8 cellular contexts compared by ENCODE assay signal in genomic region chr9:122125158-122125890, GRCh38. TPM values are rescaled to one million over a fixed set of nuclear protein-coding genes. Genes with fewer than 3 reads are reported as not detected.
A peak's percentile ranks its signal among the peaks of the same experiment; 100 is the strongest.
DNase-seq lines count a peak whose midpoint lies in the region; TF ChIP-seq lines count a peak whose summit lies in the region.

No MANE protein-coding gene starts in this region.

- no peaks in the 10 kb centered on the region for H3K9me2 ChIP-seq in OCI-LY7 (ENCODE audit: insufficient read depth, low read length)

- intact Hi-C loops in OCI-LY7 (cut with micrococcal nuclease; ENCODE audit: unreplicated experiment): loop anchor here (1.0 kb wide), 1 partner anchor 225 kb away; no protein-coding TSS in a partner anchor

- no peaks in the 10 kb centered on the region for H3K36me3 ChIP-seq in OCI-LY7 (ENCODE audit: insufficient read depth, low read length)

- POLR2A ChIA-PET in OCI-LY7 (lab: Charles Lee): interaction anchor here (0.9 to 1.6 kb wide), 2 partner anchors 23 to 226 kb away, joined by 3 to 5 read pairs; no protein-coding TSS in a partner anchor

- peak; percentile 27 for DNase-seq in NK-92 treated with Interleukin-12 subunit alpha and Interleukin-12 subunit beta, amount 100 ng/mL, for 24 hours (lab: John Stamatoyannopoulos, UW)
- no peak for DNase-seq in NK-92 (lab: John Stamatoyannopoulos, UW; ENCODE audit: unreplicated experiment)
- DNase-seq in HT1080 (ENCODE audit: low read depth): peak; percentile 74
- peak; percentile 74 for DNase-seq in OCI-LY7 (ENCODE audit: low spot score)
- peak; percentile 68 for DNase-seq in activated T-cell treated with anti-CD3 and anti-CD28 coated beads for 24 hours (ENCODE audit: low read depth)
- DNase-seq in epithelial cell of esophagus (ENCODE audit: low read depth): peak; percentile 82
- DNase-seq in mucosa of gallbladder (ENCODE audit: low spot score): peak; percentile 79
- DNase-seq in stimulated activated CD8-positive, alpha-beta memory T cell treated with anti-CD3 and anti-CD28 coated beads, Interleukin-7, amount 100 ng/mL, for 1 hour (ENCODE audit: low read depth in 2 of 2): peak; percentile 51 to 71

- no peaks in the 10 kb centered on the region for H3K9me3 ChIP-seq in OCI-LY7 (ENCODE audit: low read length)

- H3K79me2 ChIP-seq in OCI-LY7 (ENCODE audit: insufficient read depth, low read depth, low read length): no peaks in the 10 kb centered on the region

- TF ChIP-seq CTCF in OCI-LY7 (conservative IDR thresholded peaks at IDR 0.05; ENCODE audit: low read length) (peak; percentile 92), epithelial cell of esophagus (IDR thresholded peaks at IDR 0.05; ENCODE audit: insufficient read depth, low read depth, low read length, missing control alignments) (peak; percentile 92)

- no TSS peak for BruUV-seq in OCI-LY7 (replicated peaks; lab: Mats Ljungman, UMichigan)

- H3K4me3 ChIP-seq in OCI-LY7 (ENCODE audit: low read depth, low read length, poor library complexity, severe bottlenecking): no peak overlapping the region
- H3K4me3 ChIP-seq in epithelial cell of esophagus (ENCODE audit: low read length): no peak overlapping the region

- H3K27ac ChIP-seq in OCI-LY7 (ENCODE audit: low read depth, low read length, poor library complexity, severe bottlenecking): no peak overlapping the region

- CTCF ChIA-PET in OCI-LY7 (lab: Charles Lee; ENCODE audit: unreplicated experiment): interaction anchor here (0.6 to 2.5 kb wide), 7 partner anchors 24 to 228 kb away, joined by 3 to 26 read pairs (median 3); partner anchors contain the start of genes MRRF, NDUFA8 and RBM18

- no peak overlapping the region for H2AFZ ChIP-seq in OCI-LY7 (ENCODE audit: low read length)

- H4K20me1 ChIP-seq in OCI-LY7 (ENCODE audit: insufficient read depth, low read length): no peaks in the 10 kb centered on the region

- peaks cover 5% of the 10 kb centered on the region for H3K4me1 ChIP-seq in OCI-LY7 (ENCODE audit: insufficient read depth, low read length, poor library complexity, severe bottlenecking)

- no peak overlapping the region for H3K4me2 ChIP-seq in OCI-LY7 (ENCODE audit: low read length)

RNA-seq across cellular contexts. Expression of gene TTLL11, which starts 32.2 kb away (rescaled TPM):
- 7.1 and 9.1 TPM in 2 replicates for total RNA-seq in HT1080 (2014; rRNA removed; shearing (Covaris generic))
- polyA plus RNA-seq in HT1080 (2015; cell fraction: cytosol; rRNA removed): 5.7 and 6.7 TPM in 2 replicates
- 5.4 and 6.4 TPM in 2 replicates for polyA plus RNA-seq in HT1080 (2015; cell fraction: nucleus; rRNA removed)
- 3.3 and 3.6 TPM in 2 replicates for total RNA-seq in OCI-LY7 (2014; rRNA removed; shearing (Covaris generic))
- total RNA-seq in OCI-LY7 (2022) (5.2 and 6.9 TPM in 2 replicates), mucosa of gallbladder (10.9 TPM)

RNA-seq across cellular contexts. Expression of gene NDUFA8, which starts 34.3 kb away (rescaled TPM):
- total RNA-seq in HT1080 (2014; rRNA removed; shearing (Covaris generic)): 60.8 and 76.1 TPM in 2 replicates
- polyA plus RNA-seq in HT1080 (2015; cell fraction: cytosol; rRNA removed): 93.4 and 101 TPM in 2 replicates
- 39.9 and 42.3 TPM in 2 replicates for polyA plus RNA-seq in HT1080 (2015; cell fraction: nucleus; rRNA removed)
- total RNA-seq in OCI-LY7 (2014; rRNA removed; shearing (Covaris generic)): 24.2 and 29.7 TPM in 2 replicates
- total RNA-seq in OCI-LY7 (2022) (51.0 and 53.6 TPM in 2 replicates), mucosa of gallbladder (68.0 TPM)

RNA-seq across cellular contexts. Expression of gene MORN5, which starts 34.4 kb away (rescaled TPM):
- total RNA-seq in HT1080 (2014; rRNA removed; shearing (Covaris generic)): not detected in 2 replicates
- polyA plus RNA-seq in HT1080 (2015; cell fraction: cytosol; rRNA removed): not detected in 2 replicates
- not detected in 2 replicates for polyA plus RNA-seq in HT1080 (2015; cell fraction: nucleus; rRNA removed)
- total RNA-seq in OCI-LY7 (2014; rRNA removed; shearing (Covaris generic)): not detected in 2 replicates
- total RNA-seq in OCI-LY7 (2022) (not detected in 2 replicates), mucosa of gallbladder (7.8 TPM)
